In genomic region chr5:72940082-72940481, GRCh38 we compare ENCODE assay signal across 27 cellular contexts. TPM values are rescaled to one million over a fixed set of nuclear protein-coding genes. Genes with fewer than 3 reads are reported as not detected.
A peak's percentile ranks its signal among the peaks of the same experiment; 100 is the strongest.
DNase-seq lines count a peak whose midpoint lies in the region; ATAC-seq, FAIRE-seq and TF ChIP-seq lines count a peak whose summit lies in the region.
"Had no signal": no experiment of that assay in that cellular context is flagged by ENCODE, and none has a peak within 500 bp of the region (broad histone marks: within the 10 kb centered on the region; RNA-seq: fewer than 3 reads in every experiment).

No MANE protein-coding gene starts in this region.

- no peak overlapping the region for H3K4me3 Mint-ChIP-seq in activated CD4-positive, alpha-beta memory T cell treated with anti-CD3 and anti-CD28 coated beads, Interleukin-2, amount 10 ng/mL, durations not matched to agents 7 days and 5 days
- H3K4me3 Mint-ChIP-seq: activated B cell treated with CpG ODN at 0.5 μM for 24 hours; CD4-positive, alpha-beta memory T cell had no signal

- H3K27ac ChIP-seq in mammary epithelial cell (ENCODE audit: insufficient read depth, low read depth, low read length) (no peak overlapping the region), right lobe of liver (peak overlapping the region in 1 of 3 donors; percentile 7), small intestine (ENCODE audit: low read depth in 1 of 2, low read length in 1 of 2) (no peak overlapping the region)
- H3K27ac ChIP-seq: GM23248, prostate gland had no signal

- DNase-seq in GF-D8 (lab: John Stamatoyannopoulos, UW) (peak; percentile 47), NOMO-1 (lab: John Stamatoyannopoulos, UW; ENCODE audit: unreplicated experiment in 2 of 2) (peak; percentile 28 to 62), mammary epithelial cell (no peak), right lobe of liver (no peak), small intestine (no peak), NCI-H1930 (lab: John Stamatoyannopoulos, UW) (no peak)
- no peak for DNase-seq in activated CD4-positive, alpha-beta memory T cell treated with anti-CD3 and anti-CD28 coated beads, Interleukin-2, amount 10 ng/mL, durations not matched to agents 7 days and 5 days
- DNase-seq: activated B cell treated with CpG ODN at 0.5 μM for 24 hours; activated CD8-positive, alpha-beta memory T cell treated with anti-CD3 and anti-CD28 coated beads, Interleukin-2, amount 50 U/mL, for 4 hours; aorta; caudate nucleus; CD4-positive, alpha-beta memory T cell; GM23248; kidney glomerular epithelial cell; mesenchymal stem cell; NCI-H1417 treated with DMSO at 0.1 percent for 48 hours; NCI-H2107; NCI-H510A; RPMI8226; stimulated activated CD4-positive, alpha-beta T cell treated with anti-CD3 and anti-CD28 coated beads, Interleukin-1b, Interleukin-23, amount 100 ng/mL, for 48 hours; SW 1271; T1000; trophoblast cell had no signal

- no peak overlapping the region for H3K4me3 ChIP-seq in mammary epithelial cell (replicated peaks in 1 of 3; ENCODE audit: insufficient read depth in 1 of 3, low read depth in 2 of 3, low read length in 3 of 3)
- H3K4me3 ChIP-seq in right lobe of liver = no peak overlapping the region
- no peak overlapping the region for H3K4me3 ChIP-seq in small intestine (ENCODE audit: low read depth in 1 of 2, low read length in 2 of 2)
- H3K4me3 ChIP-seq: GM23248, prostate gland had no signal

- peak; percentile 17 for TF ChIP-seq POLR2A in right lobe of liver (IDR thresholded peaks at IDR 0.05)

- BruUV-seq in mammary epithelial cell (replicated peaks; lab: Mats Ljungman, UMichigan) = no TSS peak

- peaks cover 16% of the 10 kb centered on the region for H3K27me3 Mint-ChIP-seq in activated CD4-positive, alpha-beta memory T cell treated with anti-CD3 and anti-CD28 coated beads, Interleukin-2, amount 10 ng/mL, durations not matched to agents 7 days and 5 days

- no peaks in the 10 kb centered on the region for H3K36me3 ChIP-seq in mammary epithelial cell (ENCODE audit: insufficient read depth, low read length)
- H3K36me3 ChIP-seq in right lobe of liver = no peaks in the 10 kb centered on the region
- H3K36me3 ChIP-seq in small intestine (ENCODE audit: control insufficient read depth in 2 of 2, insufficient read depth in 2 of 2, low read length in 2 of 2) = no peaks in the 10 kb centered on the region
- H3K36me3 ChIP-seq: prostate gland had no signal

- no peaks in the 10 kb centered on the region for H3K9me3 Mint-ChIP-seq in activated CD4-positive, alpha-beta memory T cell treated with anti-CD3 and anti-CD28 coated beads, Interleukin-2, amount 10 ng/mL, durations not matched to agents 7 days and 5 days
- H3K9me3 Mint-ChIP-seq: activated B cell treated with CpG ODN at 0.5 μM for 24 hours; activated naive CD4-positive, alpha-beta T cell treated with anti-CD3 and anti-CD28 coated beads, Interleukin-2, amount 50 U/mL, for 72 hours; CD4-positive, alpha-beta memory T cell had no signal

- POLR2A ChIA-PET in activated CD4-positive, alpha-beta memory T cell treated with anti-CD3 and anti-CD28 coated beads, Interleukin-2, amount 10 ng/mL, durations not matched to agents 7 days and 5 days (lab: Charles Lee) = no interaction called here

- CTCF ChIA-PET in mammary epithelial cell (lab: Charles Lee; ENCODE audit: low non-redundant PET) = no interaction called here
- CTCF ChIA-PET in activated CD4-positive, alpha-beta memory T cell treated with anti-CD3 and anti-CD28 coated beads, Interleukin-2, amount 10 ng/mL, durations not matched to agents 7 days and 5 days (lab: Charles Lee) = no interaction called here

- no peak overlapping the region for H3K27ac Mint-ChIP-seq in activated CD4-positive, alpha-beta memory T cell treated with anti-CD3 and anti-CD28 coated beads, Interleukin-2, amount 10 ng/mL, durations not matched to agents 7 days and 5 days
- H3K27ac Mint-ChIP-seq: activated B cell treated with CpG ODN at 0.5 μM for 24 hours; activated naive CD4-positive, alpha-beta T cell treated with anti-CD3 and anti-CD28 coated beads, Interleukin-2, amount 50 U/mL, for 72 hours; CD4-positive, alpha-beta memory T cell had no signal

- H3K9me3 ChIP-seq in mammary epithelial cell (replicated peaks; ENCODE audit: insufficient read depth, low read length) (no peaks in the 10 kb centered on the region), right lobe of liver (no peaks in the 10 kb centered on the region), small intestine (ENCODE audit: control insufficient read depth, low read depth) (no peaks in the 10 kb centered on the region)
- H3K9me3 ChIP-seq: prostate gland had no signal

- dilution Hi-C loops in mammary epithelial cell (cut with HindIII; ENCODE audit: low sequenced_read_pairs) = no loop called here

- peak; percentile 59 to 82 (median 72) for ATAC-seq in right lobe of liver
- ATAC-seq in GM19351 (IDR thresholded peaks at IDR 0.05; ENCODE audit: unreplicated experiment) = no peak
- ATAC-seq: activated naive CD4-positive, alpha-beta T cell treated with anti-CD3 and anti-CD28 coated beads, Interleukin-2, amount 50 U/mL, for 72 hours had no signal

- H3K9ac ChIP-seq in mammary epithelial cell (ENCODE audit: insufficient read depth, low read length) = no peak overlapping the region
- H3K9ac ChIP-seq: GM23248 had no signal

- H3K4me1 ChIP-seq in mammary epithelial cell (ENCODE audit: insufficient read depth, low read length) (no peaks in the 10 kb centered on the region), right lobe of liver (no peaks in the 10 kb centered on the region), small intestine (ENCODE audit: control insufficient read depth in 2 of 2, insufficient read depth in 1 of 2, low read depth in 1 of 2, low read length in 1 of 2) (no peaks in the 10 kb centered on the region)
- H3K4me1 ChIP-seq: prostate gland had no signal

- H3K27me3 ChIP-seq in mammary epithelial cell (ENCODE audit: insufficient read depth, low read length) (no peaks in the 10 kb centered on the region), right lobe of liver (no peaks in the 10 kb centered on the region), small intestine (ENCODE audit: control insufficient read depth in 2 of 2, insufficient read depth in 2 of 2, low read length in 2 of 2) (no peaks in the 10 kb centered on the region)

- H3K4me2 ChIP-seq in mammary epithelial cell (ENCODE audit: insufficient read depth, low read depth, low read length) = no peak overlapping the region

- in situ Hi-C loops in mammary epithelial cell (cut with MboI; ENCODE audit: low sequenced_read_pairs in 2 of 2) = no loop called here

- H3K79me2 ChIP-seq in mammary epithelial cell (ENCODE audit: insufficient read depth, low read length) = no peaks in the 10 kb centered on the region

- peak overlapping the region; percentile 28 for H2AFZ ChIP-seq in mammary epithelial cell (ENCODE audit: low read depth, low read length)
- H2AFZ ChIP-seq: GM23248 had no signal

- TF ChIP-seq CTCF in mammary epithelial cell (conservative IDR thresholded peaks at IDR 0.05 in 1 of 2, IDR thresholded peaks at IDR 0.05 in 1 of 2; ENCODE audit: extremely low read depth in 1 of 2, insufficient read depth in 1 of 2, low read depth in 1 of 2, low read length in 2 of 2) (no peak), right lobe of liver (IDR thresholded peaks at IDR 0.05) (no peak)

- 13% methylated on average over 4 of the region's 4 CpGs for WGBS in mammary epithelial cell (ENCODE audit: low coverage, missing lambda C conversion rate)
- 21% methylated on average over 4 of the region's 4 CpGs for WGBS in right lobe of liver (ENCODE audit: insufficient coverage, low coverage, low lambda C conversion rate, missing lambda C conversion rate)
- WGBS in small intestine, 3 donors = 47 to 54% (median 50%) methylated on average over 4 of the region's 4 CpGs

- no peaks in the 10 kb centered on the region for H3K36me3 Mint-ChIP-seq in activated CD4-positive, alpha-beta memory T cell treated with anti-CD3 and anti-CD28 coated beads, Interleukin-2, amount 10 ng/mL, durations not matched to agents 7 days and 5 days (ENCODE audit: low read depth)
- H3K36me3 Mint-ChIP-seq: CD4-positive, alpha-beta memory T cell had no signal

- intact Hi-C loops in mammary epithelial cell (cut with micrococcal nuclease) = no loop called here
- intact Hi-C loops in right lobe of liver (cut with DNase I) = no loop called here

- FAIRE-seq in small intestine (lab: Jason Lieb, UNC) = no peak
- FAIRE-seq: HTR-8/SVneo had no signal

- H3K4me1 Mint-ChIP-seq in activated CD4-positive, alpha-beta memory T cell treated with anti-CD3 and anti-CD28 coated beads, Interleukin-2, amount 10 ng/mL, durations not matched to agents 7 days and 5 days = no peaks in the 10 kb centered on the region
- H3K4me1 Mint-ChIP-seq: activated B cell treated with CpG ODN at 0.5 μM for 24 hours; CD4-positive, alpha-beta memory T cell had no signal

- H4K20me1 ChIP-seq in mammary epithelial cell (ENCODE audit: insufficient read depth, low read length) = no peaks in the 10 kb centered on the region

RNA-seq across cellular contexts. Expression of gene FCHO2, which starts 15.8 kb away (rescaled TPM):
- total RNA-seq in mammary epithelial cell (10 to 100 TPM; 15.5 to 25.5 TPM), right lobe of liver (10 to 100 TPM; 11.7 to 22.8 (median 14.8) TPM)
- polyA plus RNA-seq in mammary epithelial cell (9.3 TPM), small intestine (10 to 100 TPM; 11.5 to 17.7 (median 14.6) TPM)
- 11.8 TPM for polyA minus RNA-seq in mammary epithelial cell
- total RNA-seq in activated CD4-positive, alpha-beta memory T cell treated with anti-CD3 and anti-CD28 coated beads, Interleukin-2, amount 10 ng/mL, durations not matched to agents 7 days and 5 days = 1 to 10 TPM; 3.1 to 3.5 TPM

Comparison
In these comparisons a context has a peak if more than half of its experiments do, and no peak if none do; other contexts are left out.
1. DNase-seq: peak in GF-D8 (single experiment) and NOMO-1 (2 of 2); none in mammary epithelial cell (single experiment), right lobe of liver (0 of 3), small intestine (single experiment), NCI-H1930 (0 of 2) and activated CD4-positive, alpha-beta memory T cell treated with anti-CD3 and anti-CD28 coated beads, Interleukin-2, amount 10 ng/mL, durations not matched to agents 7 days and 5 days (single experiment).